Comparison of ENCODE assay signal across 7 cellular contexts in the genomic region with DNA sequence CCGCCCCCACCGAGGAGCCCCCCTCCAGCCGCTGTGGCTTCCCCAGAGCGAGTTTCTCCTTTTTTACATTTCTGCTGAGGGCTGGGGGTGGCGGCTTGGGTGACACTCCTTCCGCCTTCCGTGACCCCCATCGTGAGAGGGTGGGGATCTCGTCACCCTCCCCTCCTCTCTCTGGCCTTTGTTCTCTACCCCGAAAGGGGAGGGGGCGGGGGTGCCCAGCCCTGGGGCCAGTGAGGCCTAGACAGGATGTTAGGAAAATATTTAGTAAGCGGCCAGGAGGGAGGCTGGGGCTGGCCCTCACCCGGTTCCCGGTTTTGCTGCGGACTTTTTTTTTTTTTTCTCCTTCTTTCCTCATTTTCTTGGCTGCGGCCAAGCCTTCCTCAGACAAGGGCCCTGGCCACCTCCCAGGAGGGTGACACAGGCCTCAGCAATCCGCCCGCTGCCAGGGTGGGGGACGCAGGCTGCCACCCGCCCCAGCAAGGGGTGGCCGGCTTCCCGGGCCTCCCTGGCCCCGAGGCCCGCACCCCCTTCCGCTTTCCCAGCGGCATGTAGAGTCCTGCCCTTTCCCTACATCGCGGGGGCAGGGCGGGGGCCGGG. TPM values are rescaled to one million over a fixed set of nuclear protein-coding genes. Genes with fewer than 3 reads are reported as not detected.
DNase-seq lines count a peak whose midpoint lies in the region; ATAC-seq lines count a peak whose summit lies in the region.

No MANE protein-coding gene starts in this region.

- peak overlapping the region; percentile 96 for H3K27ac ChIP-seq in angular gyrus (ENCODE audit: low read depth, low read length)

- peak; percentile 78 for DNase-seq in GOT3 (lab: John Stamatoyannopoulos, UW)
- DNase-seq in RPMI7951 (ENCODE audit: low read depth): peak; percentile 98
- peak; percentile 94 for DNase-seq in left ventricle myocardium superior
- peak; percentile 98 for DNase-seq in posterior vena cava (ENCODE audit: low spot score)
- DNase-seq in NCI-H2029 treated with DMSO at 0.1 percent for 48 hours (lab: John Stamatoyannopoulos, UW): no peak

- ATAC-seq in left ventricle myocardium superior (peak; percentile 48), GM18861 (IDR thresholded peaks at IDR 0.05; ENCODE audit: unreplicated experiment) (no peak)

- intact Hi-C loops in left ventricle myocardium superior (cut with micrococcal nuclease): no loop called here
- intact Hi-C loops in posterior vena cava (cut with DNase I): no loop called here

RNA-seq across cellular contexts. Expression of a gene that starts 3.9 kb away (rescaled TPM):
- total RNA-seq in RPMI7951 (2014; rRNA removed; shearing (Covaris generic)): 3.2 and 4.1 TPM in 2 replicates
- total RNA-seq in left ventricle myocardium superior (59.7 TPM), posterior vena cava (10 to 100 TPM; 76.5 to 86.3 TPM)

RNA-seq across cellular contexts. Expression of a gene that starts 10.8 kb away (rescaled TPM):
- total RNA-seq in RPMI7951 (2014; rRNA removed; shearing (Covaris generic)): 41.8 and 78.0 TPM in 2 replicates
- total RNA-seq in left ventricle myocardium superior (686 TPM), posterior vena cava (100 to 1,000 TPM; 125 to 137 TPM)

RNA-seq across cellular contexts. Expression of a gene that starts 14.5 kb away (rescaled TPM):
- total RNA-seq in RPMI7951 (2014; rRNA removed; shearing (Covaris generic)): 0.48 and 0.88 TPM in 2 replicates
- 1.2 TPM for total RNA-seq in left ventricle myocardium superior
- 1 to 10 TPM; 1.5 to 2.7 TPM for total RNA-seq in posterior vena cava

RNA-seq across cellular contexts. Expression of a gene that starts 16.8 kb away (rescaled TPM):
- 44.2 and 66.8 TPM in 2 replicates for total RNA-seq in RPMI7951 (2014; rRNA removed; shearing (Covaris generic))
- total RNA-seq in left ventricle myocardium superior (248 TPM), posterior vena cava (100 to 1,000 TPM; 447 to 636 TPM)

RNA-seq across cellular contexts. Expression of a gene that starts 23.0 kb away (rescaled TPM):
- total RNA-seq in RPMI7951 (2014; rRNA removed; shearing (Covaris generic)): 57.6 and 92.0 TPM in 2 replicates
- 13.1 TPM for total RNA-seq in left ventricle myocardium superior
- total RNA-seq in posterior vena cava: 10 to 100 TPM; 25.2 to 27.2 TPM

Comparison
In these comparisons a context has a peak if more than half of its experiments do, and no peak if none do; other contexts are left out.
1. RNA of a gene that starts 3.9 kb away (total RNA-seq): 76.5 to 86.3 TPM in posterior vena cava and 59.7 TPM in left ventricle myocardium superior (single experiment); 3.2 to 4.1 TPM in RPMI7951; every median in the first group is over 10 times any median in the second.